7 cellular contexts compared by ENCODE assay signal in genomic region chr14:51884086-51884927, GRCh38. TPM values are rescaled to one million over a fixed set of nuclear protein-coding genes. Genes with fewer than 3 reads are reported as not detected.
DNase-seq lines count a peak whose midpoint lies in the region; ATAC-seq and TF ChIP-seq lines count a peak whose summit lies in the region.

No MANE protein-coding gene starts in this region.

- CTCF ChIA-PET in activated B cell treated with CpG ODN at 0.5 μM for 24 hours (lab: Charles Lee) (interaction anchor here (1.0 to 1.8 kb wide), 3 partner anchors 20 to 105 kb away, joined by 3 to 5 read pairs (median 4); no protein-coding TSS in a partner anchor), RWPE1 (lab: Yijun Ruan, JAX) (interaction anchor here (0.7 kb wide), 1 partner anchor 23 kb away, joined by 4 read pairs; no protein-coding TSS in a partner anchor)

- peak overlapping the region; percentile 59 for H3K27ac Mint-ChIP-seq in activated B cell treated with CpG ODN at 0.5 μM for 24 hours

- no peak for TF ChIP-seq CTCF in activated B cell treated with CpG ODN at 0.5 μM for 24 hours (IDR thresholded peaks at IDR 0.05)
- no peak for TF ChIP-seq CTCF in RWPE1 (conservative IDR thresholded peaks at IDR 0.05; ENCODE audit: low read depth)

- 5% methylated on average over 6 of the region's 7 CpGs for WGBS in mesenchymal stem cell
- WGBS in aorta, 2 donors = 54 to 56% methylated on average over 7 of the region's 7 CpGs

- H2AK5ac ChIP-seq in mesenchymal stem cell (ENCODE audit: low read length, severe bottlenecking) = no peak overlapping the region

- ATAC-seq in GM18909 (IDR thresholded peaks at IDR 0.05; ENCODE audit: poor library complexity, unreplicated experiment) = peak; percentile 79
- peak; percentile 67 for ATAC-seq in HG03095 (IDR thresholded peaks at IDR 0.05; ENCODE audit: unreplicated experiment)
- ATAC-seq in activated B cell treated with CpG ODN at 0.5 μM for 24 hours (ENCODE audit: low read depth) = peak; percentile 56
- no peak for ATAC-seq in aorta (ENCODE audit: low FRiP score)

- peak overlapping the region; percentile 46 for H3K4me3 Mint-ChIP-seq in activated B cell treated with CpG ODN at 0.5 μM for 24 hours

- peak overlapping the region; percentile 34 to 67 for H3K18ac ChIP-seq in mesenchymal stem cell (ENCODE audit: low read depth in 1 of 2, low read length in 2 of 2)

- no peak overlapping the region for H2AFZ ChIP-seq in mesenchymal stem cell (ENCODE audit: low read depth, low read length)

- no peak overlapping the region for H3K14ac ChIP-seq in mesenchymal stem cell (ENCODE audit: low read length in 2 of 2)

- H3K4me2 ChIP-seq in mesenchymal stem cell (ENCODE audit: low read length, poor library complexity, severe bottlenecking) = no peak overlapping the region

- DNase-seq in activated B cell treated with CpG ODN at 0.5 μM for 24 hours (no peak), mesenchymal stem cell (peak; percentile 86), occipital lobe (lab: John Stamatoyannopoulos, UW) (no peak), RWPE1 (ENCODE audit: low spot score) (no peak), aorta (no peak)

- H3K4me1 ChIP-seq in mesenchymal stem cell (ENCODE audit: control insufficient read depth, insufficient read depth, low read depth, low read length) = peaks cover 4% of the 10 kb centered on the region
- H3K4me1 ChIP-seq in aorta (ENCODE audit: control insufficient read depth in 1 of 2, insufficient read depth in 2 of 2, low read length in 2 of 2) = no peaks in the 10 kb centered on the region

- no peaks in the 10 kb centered on the region for H3K79me1 ChIP-seq in mesenchymal stem cell (replicated peaks; ENCODE audit: low read length, poor library complexity, severe bottlenecking)

- intact Hi-C loops in activated B cell treated with CpG ODN at 0.5 μM for 24 hours (cut with micrococcal nuclease) (no loop called here), aorta (cut with DNase I) (no loop called here)

- H2BK5ac ChIP-seq in mesenchymal stem cell (ENCODE audit: low read depth, low read length, poor library complexity, severe bottlenecking) = no peak overlapping the region

- peaks cover 3% of the 10 kb centered on the region for H3K9me3 Mint-ChIP-seq in activated B cell treated with CpG ODN at 0.5 μM for 24 hours

- H3K23ac ChIP-seq in mesenchymal stem cell (ENCODE audit: low read length in 2 of 2) = no peak overlapping the region

- H3K27me3 ChIP-seq in mesenchymal stem cell (ENCODE audit: control insufficient read depth in 1 of 2, insufficient read depth in 1 of 2, low read length in 2 of 2) = no peaks in the 10 kb centered on the region
- no peaks in the 10 kb centered on the region for H3K27me3 ChIP-seq in aorta (ENCODE audit: control insufficient read depth in 1 of 2, insufficient read depth in 2 of 2, low read length in 1 of 2)

- no peaks in the 10 kb centered on the region for H3K36me3 ChIP-seq in mesenchymal stem cell (ENCODE audit: control insufficient read depth in 1 of 2, insufficient read depth in 2 of 2, low read depth in 1 of 2, low read length in 2 of 2)
- H3K36me3 ChIP-seq in aorta (ENCODE audit: control insufficient read depth in 1 of 2, insufficient read depth in 2 of 2, low read length in 1 of 2) = no peaks in the 10 kb centered on the region

- peak overlapping the region in 1 of 2 experiments; percentile 47 for H3K4ac ChIP-seq in mesenchymal stem cell (ENCODE audit: low read depth in 1 of 2, low read length in 2 of 2)

- no peak overlapping the region for H2BK15ac ChIP-seq in mesenchymal stem cell (ENCODE audit: low read depth, poor library complexity, severe bottlenecking)

- H3K36me3 Mint-ChIP-seq in activated B cell treated with CpG ODN at 0.5 μM for 24 hours (ENCODE audit: low read depth) = peaks cover 56% of the 10 kb centered on the region

- POLR2A ChIA-PET in activated B cell treated with CpG ODN at 0.5 μM for 24 hours (lab: Charles Lee) = interaction anchor here (0.6 to 2.3 kb wide), 3 partner anchors 18 to 33 kb away, joined by 3 to 8 read pairs (median 6); partner anchors contain the start of gene GNG2
- POLR2A ChIA-PET in RWPE1 (lab: Yijun Ruan, JAX; ENCODE audit: low non-redundant PET) = no interaction called here

- H4K91ac ChIP-seq in mesenchymal stem cell (ENCODE audit: low read length) = no peak overlapping the region

- no peaks in the 10 kb centered on the region for H3K27me3 Mint-ChIP-seq in activated B cell treated with CpG ODN at 0.5 μM for 24 hours

- peak overlapping the region in 1 of 2 experiments; percentile 14 for H3K4me3 ChIP-seq in mesenchymal stem cell (ENCODE audit: insufficient read depth in 1 of 2, low read depth in 1 of 2, low read length in 2 of 2)
- no peak overlapping the region for H3K4me3 ChIP-seq in aorta (ENCODE audit: low read length in 2 of 2)

- no peak overlapping the region for H2BK12ac ChIP-seq in mesenchymal stem cell (ENCODE audit: low read length in 2 of 2)

- peak overlapping the region; percentile 29 for H3K9ac ChIP-seq in mesenchymal stem cell (ENCODE audit: low read length)

- peak overlapping the region; percentile 72 for H4K8ac ChIP-seq in mesenchymal stem cell (ENCODE audit: low read length)

- H3K27ac ChIP-seq in mesenchymal stem cell (ENCODE audit: low read length, poor library complexity, severe bottlenecking) = no peak overlapping the region
- no peak overlapping the region for H3K27ac ChIP-seq in RWPE1
- no peak overlapping the region for H3K27ac ChIP-seq in aorta (ENCODE audit: low read depth in 1 of 2, low read length in 2 of 2)

- no peaks in the 10 kb centered on the region for H3K9me3 ChIP-seq in mesenchymal stem cell (ENCODE audit: control insufficient read depth, low read length)
- no peaks in the 10 kb centered on the region for H3K9me3 ChIP-seq in aorta (ENCODE audit: control insufficient read depth, low read length)

- peaks cover 57% of the 10 kb centered on the region for H3K4me1 Mint-ChIP-seq in activated B cell treated with CpG ODN at 0.5 μM for 24 hours

- H2BK120ac ChIP-seq in mesenchymal stem cell (ENCODE audit: low read depth, low read length) = no peak overlapping the region

RNA-seq across cellular contexts. Expression of gene GNG2, which starts 23.9 kb away (rescaled TPM):
- 68.7 and 70.0 TPM in 2 replicates for total RNA-seq in activated B cell treated with CpG ODN at 0.5 μM for 24 hours
- polyA plus RNA-seq in mesenchymal stem cell (2013, experiment 1 of 2) = 57.8 TPM
- 57.5 TPM for polyA plus RNA-seq in mesenchymal stem cell (2013, experiment 2 of 2)
- 317 TPM for total RNA-seq in occipital lobe
- 10 to 100 TPM; 15.0 to 31.9 TPM for total RNA-seq in aorta
- 10 to 100 TPM in 1 of 2 donors, 1 to 10 TPM in 1; 5.3 to 10.0 TPM for polyA plus RNA-seq in aorta
